In the genomic region with DNA sequence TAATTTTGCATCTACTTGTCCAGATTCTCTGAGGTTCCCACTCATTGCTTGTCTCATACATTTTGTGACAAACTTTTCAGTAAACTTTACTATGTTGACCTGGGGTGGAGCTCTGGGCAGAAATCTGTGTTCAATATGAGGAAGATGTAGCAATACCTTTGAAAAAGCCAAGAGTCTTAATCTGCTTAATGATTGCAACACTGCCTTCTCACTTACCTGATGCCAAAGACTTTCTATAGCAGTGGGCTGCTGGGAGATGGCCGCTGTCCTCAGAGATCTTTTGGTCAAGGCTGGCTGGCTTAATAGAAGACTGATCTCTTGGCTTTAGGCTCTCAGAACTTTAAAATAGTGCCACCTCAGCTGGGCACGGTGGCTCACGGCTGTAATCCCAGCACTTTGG, we compare ENCODE assay signal across 22 cellular contexts.
"Had no signal": no experiment of that assay in that cellular context is flagged by ENCODE, and none has a peak within 500 bp of the region (broad histone marks: within the 10 kb centered on the region; RNA-seq: fewer than 3 reads in every experiment).

No MANE protein-coding gene starts in this region.

- DNase-seq: cortex of kidney; dorsolateral prefrontal cortex; effector memory CD4-positive, alpha-beta T cell; foreskin keratinocyte; kidney; left cardiac atrium; left ventricle myocardium superior; mesenchymal stem cell; midbrain; retina; sigmoid colon; small intestine; stimulated activated CD4-positive, alpha-beta T cell treated with anti-CD3 and anti-CD28 coated beads, Interleukin-12 subunit alpha, Interleukin-12 subunit beta, amount 100 ng/mL, for 4 hours; stimulated activated naive CD4-positive, alpha-beta T cell treated with Interleukin-2 at 50 U/mL for 16 hours; trophoblast cell had no signal

- H3K4me3 ChIP-seq: dorsolateral prefrontal cortex, esophagus muscularis mucosa, hepatocyte, lung, prostate gland, sigmoid colon had no signal

- H3K36me3 ChIP-seq: esophagus muscularis mucosa, prostate gland, sigmoid colon had no signal

- H3K27me3 ChIP-seq: dorsolateral prefrontal cortex, esophagus muscularis mucosa, foreskin keratinocyte, hepatocyte, sigmoid colon had no signal

- H3K4me2 ChIP-seq: hepatocyte had no signal

- H3K79me2 ChIP-seq: hepatocyte, parathyroid adenoma had no signal

- H3K9ac ChIP-seq: parathyroid adenoma had no signal

- H3K9me3 ChIP-seq: prostate gland had no signal

- H3K4me1 ChIP-seq: foreskin keratinocyte, prostate gland had no signal

- H2AFZ ChIP-seq: hepatocyte, parathyroid adenoma had no signal

- ATAC-seq: foreskin keratinocyte; left cardiac atrium; left ventricle myocardium superior; natural killer cell treated with Interleukin-12 subunit alpha and Interleukin-12 subunit beta and Interleukin-15 and Interleukin-18, amount 100 ng/mL, for 72 hours had no signal

- H3K27ac ChIP-seq: dorsolateral prefrontal cortex, epithelial cell of prostate, foreskin keratinocyte, hepatocyte, parathyroid adenoma, prostate gland had no signal
